9 cellular contexts compared by ENCODE assay signal in genomic region chr10:22631185-22631584, GRCh38.
DNase-seq lines count a peak whose midpoint lies in the region; ATAC-seq and TF ChIP-seq lines count a peak whose summit lies in the region.
"Had no signal": no experiment of that assay in that cellular context is flagged by ENCODE, and none has a peak within 500 bp of the region (broad histone marks: within the 10 kb centered on the region; RNA-seq: fewer than 3 reads in every experiment).

No MANE protein-coding gene starts in this region.

- no peak overlapping the region for H3K4me3 ChIP-seq in left lung
- H3K4me3 ChIP-seq in tibial nerve, result no peak overlapping the region

- H3K36me3 Mint-ChIP-seq in activated T-cell treated with anti-CD3 and anti-CD28 coated beads, Interleukin-2, amount 50 U/mL, for 72 hours (ENCODE audit: insufficient read depth in 2 of 2), result peaks cover 5 to 9% of the 10 kb centered on the region in 2 donors
- peaks cover 34% of the 10 kb centered on the region for H3K36me3 Mint-ChIP-seq in activated CD8-positive, alpha-beta T cell treated with anti-CD3 and anti-CD28 coated beads for 36 hours (ENCODE audit: low read depth)

- H3K27ac Mint-ChIP-seq in activated T-cell treated with anti-CD3 and anti-CD28 coated beads, Interleukin-2, amount 50 U/mL, for 72 hours, result peak overlapping the region; percentile 99
- peak overlapping the region; percentile 95 for H3K27ac Mint-ChIP-seq in activated CD8-positive, alpha-beta T cell treated with anti-CD3 and anti-CD28 coated beads for 36 hours

- TF ChIP-seq CTCF in activated CD8-positive, alpha-beta T cell treated with anti-CD3 and anti-CD28 coated beads for 36 hours (IDR thresholded peaks at IDR 0.05), result no peak
- TF ChIP-seq CTCF in left lung (IDR thresholded peaks at IDR 0.05) (no peak), tibial nerve (IDR thresholded peaks at IDR 0.05) (no peak)

- TF ChIP-seq POLR2A in tibial nerve (IDR thresholded peaks at IDR 0.05), result no peak

- H3K27me3 Mint-ChIP-seq in activated T-cell treated with anti-CD3 and anti-CD28 coated beads, Interleukin-2, amount 50 U/mL, for 72 hours (ENCODE audit: low read depth), result no peaks in the 10 kb centered on the region
- H3K27me3 Mint-ChIP-seq in activated CD8-positive, alpha-beta T cell treated with anti-CD3 and anti-CD28 coated beads for 36 hours, result no peaks in the 10 kb centered on the region

- peak overlapping the region; percentile 73 to 89 for H3K4me3 Mint-ChIP-seq in activated T-cell treated with anti-CD3 and anti-CD28 coated beads, Interleukin-2, amount 50 U/mL, for 72 hours
- peak overlapping the region; percentile 67 for H3K4me3 Mint-ChIP-seq in activated CD8-positive, alpha-beta T cell treated with anti-CD3 and anti-CD28 coated beads for 36 hours

- no peak for TF ChIP-seq EP300 in tibial nerve (IDR thresholded peaks at IDR 0.05)

- H3K4me1 Mint-ChIP-seq in activated T-cell treated with anti-CD3 and anti-CD28 coated beads, Interleukin-2, amount 50 U/mL, for 72 hours (ENCODE audit: low read depth), result peaks cover 98% of the 10 kb centered on the region
- H3K4me1 Mint-ChIP-seq in activated CD8-positive, alpha-beta T cell treated with anti-CD3 and anti-CD28 coated beads for 36 hours (ENCODE audit: low read depth), result peaks cover 89% of the 10 kb centered on the region

- peaks cover 17 to 61% of the 10 kb centered on the region in 2 donors for H3K4me1 ChIP-seq in left lung
- H3K4me1 ChIP-seq in tibial nerve, result peaks cover 0 to 45% (median 25%) of the 10 kb centered on the region in 4 donors

- CTCF ChIA-PET in activated CD8-positive, alpha-beta T cell treated with anti-CD3 and anti-CD28 coated beads for 36 hours (lab: Charles Lee), result interaction anchor here (1.5 to 7.0 kb wide), 4 partner anchors 11 to 17 kb away, joined by 4 to 32 read pairs (median 12); no protein-coding TSS in a partner anchor

- peaks cover 0 to 2% of the 10 kb centered on the region in 2 donors for H3K9me3 Mint-ChIP-seq in activated T-cell treated with anti-CD3 and anti-CD28 coated beads, Interleukin-2, amount 50 U/mL, for 72 hours
- peaks cover 4% of the 10 kb centered on the region for H3K9me3 Mint-ChIP-seq in activated CD8-positive, alpha-beta T cell treated with anti-CD3 and anti-CD28 coated beads for 36 hours

- 86 to 88% methylated on average over 3 of the region's 3 CpGs for WGBS in tibial nerve, 2 donors

- POLR2A ChIA-PET in activated CD8-positive, alpha-beta T cell treated with anti-CD3 and anti-CD28 coated beads for 36 hours (lab: Charles Lee), result interaction anchor here (0.6 to 5.7 kb wide), 17 partner anchors 8 to 195 kb away, joined by 3 to 48 read pairs (median 5); no protein-coding TSS in a partner anchor

- H3K9me3 ChIP-seq in left lung, result no peaks in the 10 kb centered on the region
- H3K9me3 ChIP-seq in tibial nerve, result no peaks in the 10 kb centered on the region

- intact Hi-C loops in activated CD8-positive, alpha-beta T cell treated with anti-CD3 and anti-CD28 coated beads for 36 hours (cut with micrococcal nuclease), result loop anchor here (5.0 kb wide), 1 partner anchor 51 kb away; no protein-coding TSS in a partner anchor
- intact Hi-C loops in left lung (cut with DNase I), result no loop called here

- no peak for ATAC-seq in activated T-cell treated with anti-CD3 and anti-CD28 coated beads, Interleukin-2, amount 50 U/mL, for 72 hours (replicated peaks in 1 of 2)
- ATAC-seq in activated CD8-positive, alpha-beta T cell treated with anti-CD3 and anti-CD28 coated beads for 36 hours, result no peak
- ATAC-seq in left lung (no peak), HG03159 (IDR thresholded peaks at IDR 0.05; ENCODE audit: unreplicated experiment) (no peak)

- H3K27me3 ChIP-seq in left lung (no peaks in the 10 kb centered on the region), tibial nerve (no peaks in the 10 kb centered on the region)

- peak overlapping the region; percentile 57 to 74 for H3K27ac ChIP-seq in left lung
- H3K27ac ChIP-seq in tibial nerve, result peak overlapping the region in 3 of 4 donors; percentile 50 to 78 (median 58)

- H3K36me3 ChIP-seq in left lung (no peaks in the 10 kb centered on the region), tibial nerve (no peaks in the 10 kb centered on the region)

- no peak for DNase-seq in activated T-cell treated with anti-CD3 and anti-CD28 coated beads, Interleukin-2, amount 50 U/mL, for 72 hours
- no peak for DNase-seq in activated T-cell treated with anti-CD3 and anti-CD28 coated beads for 4 hours
- no peak for DNase-seq in activated CD8-positive, alpha-beta T cell treated with anti-CD3 and anti-CD28 coated beads for 36 hours
- DNase-seq in left lung, result no peak
- DNase-seq in tibial nerve (ENCODE audit: low spot score in 2 of 2), result no peak
- no peak for DNase-seq in SKM-1 treated with dmso at 0.1 percent for 144 hours (lab: John Stamatoyannopoulos, UW; ENCODE audit: unreplicated experiment)
- DNase-seq in NOMO-1 treated with dmso at 0.1 percent for 144 hours (lab: John Stamatoyannopoulos, UW; ENCODE audit: unreplicated experiment), result no peak
- DNase-seq: NCI-H1436 treated with DMSO at 0.1 percent for 48 hours had no signal
